ENCODE assay signal across 28 cellular contexts in the genomic region with DNA sequence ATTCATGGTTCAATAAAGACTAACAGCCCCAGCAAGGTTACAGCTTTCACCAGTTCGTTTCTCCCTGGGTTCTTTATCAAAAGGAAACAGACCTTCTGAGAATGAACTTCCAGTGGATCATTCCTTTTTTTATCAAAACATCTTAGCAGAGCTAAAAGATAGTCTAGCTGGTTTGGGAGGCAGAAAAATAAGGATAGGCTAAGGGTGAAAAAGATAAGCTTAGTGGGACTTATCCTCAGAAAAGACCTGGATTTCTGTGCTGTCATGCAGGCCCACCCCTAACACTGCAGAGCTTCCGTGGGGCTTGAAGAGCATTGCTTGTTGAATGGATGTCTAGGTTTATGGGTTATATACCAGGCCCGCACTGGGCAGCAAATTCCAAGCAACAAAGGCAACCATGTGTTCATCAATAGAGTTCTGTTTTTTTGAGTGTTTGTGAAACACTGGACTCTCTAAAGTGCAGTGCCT. TPM values are rescaled to one million over a fixed set of nuclear protein-coding genes. Genes with fewer than 3 reads are reported as not detected.
DNase-seq lines count a peak whose midpoint lies in the region; ATAC-seq and TF ChIP-seq lines count a peak whose summit lies in the region.
"Had no signal": no experiment of that assay in that cellular context is flagged by ENCODE, and none has a peak within 500 bp of the region (broad histone marks: within the 10 kb centered on the region; RNA-seq: fewer than 3 reads in every experiment).

No MANE protein-coding gene starts in this region.

- H3K4me3 Mint-ChIP-seq in activated naive CD8-positive, alpha-beta T cell treated with anti-CD3 and anti-CD28 coated beads, Interleukin-2, amount 50 U/mL, for 24 hours = no peak overlapping the region
- no peak overlapping the region for H3K4me3 Mint-ChIP-seq in activated naive CD8-positive, alpha-beta T cell treated with anti-CD3 and anti-CD28 coated beads for 36 hours
- no peak overlapping the region for H3K4me3 Mint-ChIP-seq in endothelial cell (ENCODE audit: unreplicated experiment)
- H3K4me3 Mint-ChIP-seq: activated CD8-positive, alpha-beta T cell treated with anti-CD3 and anti-CD28 coated beads for 36 hours; activated T-helper 17 cell treated with anti-CD3 and anti-CD28 coated beads, Interleukin-2, amount 50 U/mL, for 72 hours; CD4-positive, alpha-beta T cell; nephron had no signal

- ATAC-seq in activated naive CD8-positive, alpha-beta T cell treated with anti-CD3 and anti-CD28 coated beads, Interleukin-2, amount 50 U/mL, for 24 hours = no peak
- peak; percentile 11 for ATAC-seq in HG03354 (IDR thresholded peaks at IDR 0.05; ENCODE audit: poor library complexity, severe bottlenecking, unreplicated experiment)
- no peak for ATAC-seq in GM18907 (IDR thresholded peaks at IDR 0.05; ENCODE audit: unreplicated experiment)
- ATAC-seq: activated CD8-positive, alpha-beta T cell treated with anti-CD3 and anti-CD28 coated beads for 36 hours; activated T-helper 17 cell treated with anti-CD3 and anti-CD28 coated beads, Interleukin-2, amount 50 U/mL, for 72 hours; heart left ventricle; mucosa of descending colon had no signal

- TF ChIP-seq EP300 in sigmoid colon (IDR thresholded peaks at IDR 0.05) = no peak

- DNase-seq in activated naive CD8-positive, alpha-beta T cell treated with anti-CD3 and anti-CD28 coated beads, Interleukin-2, amount 50 U/mL, for 24 hours = no peak
- no peak for DNase-seq in activated naive CD8-positive, alpha-beta T cell treated with anti-CD3 and anti-CD28 coated beads for 36 hours
- DNase-seq in endothelial cell (ENCODE audit: low spot score) (no peak), sigmoid colon (no peak), inferior parietal cortex (ENCODE audit: extremely low spot score) (no peak), SHP77 (lab: John Stamatoyannopoulos, UW) (no peak)
- DNase-seq: activated CD4-positive, CD25-positive, alpha-beta regulatory T cell treated with anti-CD3 and anti-CD28 coated beads, Interleukin-2, amount 50 U/mL, for 72 hours; activated CD8-positive, alpha-beta T cell treated with anti-CD3 and anti-CD28 coated beads for 36 hours; activated naive CD4-positive, alpha-beta T cell treated with anti-CD3 and anti-CD28 coated beads, Interleukin-2, amount 50 U/mL, for 16 hours; aorta; CD4-positive, alpha-beta T cell; DMS 273 treated with DMSO at 0.1 percent for 48 hours; effector memory CD4-positive, alpha-beta T cell; heart left ventricle; mucosa of descending colon; NCI-H1105; NCI-H1930; NCI-H524 treated with DMSO at 0.1 percent for 48 hours; stimulated activated CD4-positive, alpha-beta T cell treated with anti-CD3 and anti-CD28 coated beads, Interleukin-2, amount 100 ng/mL, for 24 hours had no signal

- intact Hi-C loops in sigmoid colon (cut with DNase I) = no loop called here

- no peaks in the 10 kb centered on the region for H3K36me3 Mint-ChIP-seq in activated naive CD8-positive, alpha-beta T cell treated with anti-CD3 and anti-CD28 coated beads, Interleukin-2, amount 50 U/mL, for 24 hours (ENCODE audit: low read depth)
- peaks cover 4% of the 10 kb centered on the region for H3K36me3 Mint-ChIP-seq in activated naive CD8-positive, alpha-beta T cell treated with anti-CD3 and anti-CD28 coated beads for 36 hours
- no peaks in the 10 kb centered on the region for H3K36me3 Mint-ChIP-seq in endothelial cell (ENCODE audit: low read depth, unreplicated experiment)

- no peak overlapping the region for H3K27ac ChIP-seq in sigmoid colon
- H3K27ac ChIP-seq: 22Rv1, coronary artery, heart left ventricle, suprapubic skin had no signal

- WGBS in sigmoid colon, 2 donors = 70 to 72% methylated on average over 3 of the region's 3 CpGs

- peak overlapping the region; percentile 5 for H3K27ac Mint-ChIP-seq in activated naive CD8-positive, alpha-beta T cell treated with anti-CD3 and anti-CD28 coated beads, Interleukin-2, amount 50 U/mL, for 24 hours
- H3K27ac Mint-ChIP-seq in activated naive CD8-positive, alpha-beta T cell treated with anti-CD3 and anti-CD28 coated beads for 36 hours = no peak overlapping the region
- peak overlapping the region; percentile 84 for H3K27ac Mint-ChIP-seq in endothelial cell (ENCODE audit: unreplicated experiment)
- H3K27ac Mint-ChIP-seq: CD4-positive, alpha-beta T cell; nephron had no signal

- peaks cover 14% of the 10 kb centered on the region for H3K9me3 Mint-ChIP-seq in activated naive CD8-positive, alpha-beta T cell treated with anti-CD3 and anti-CD28 coated beads, Interleukin-2, amount 50 U/mL, for 24 hours
- H3K9me3 Mint-ChIP-seq in activated naive CD8-positive, alpha-beta T cell treated with anti-CD3 and anti-CD28 coated beads for 36 hours = peaks cover 4% of the 10 kb centered on the region
- H3K9me3 Mint-ChIP-seq in endothelial cell (ENCODE audit: unreplicated experiment) = no peaks in the 10 kb centered on the region
- H3K9me3 Mint-ChIP-seq: activated CD8-positive, alpha-beta T cell treated with anti-CD3 and anti-CD28 coated beads for 36 hours; CD4-positive, alpha-beta T cell had no signal

- TF ChIP-seq POLR2A in sigmoid colon (IDR thresholded peaks at IDR 0.05) = no peak

- no peaks in the 10 kb centered on the region for H3K27me3 ChIP-seq in sigmoid colon
- H3K27me3 ChIP-seq: heart left ventricle, suprapubic skin had no signal

- TF ChIP-seq CTCF in endothelial cell (IDR thresholded peaks at IDR 0.05; ENCODE audit: unreplicated experiment) (no peak), sigmoid colon (IDR thresholded peaks at IDR 0.05) (no peak)

- no peaks in the 10 kb centered on the region for H3K27me3 Mint-ChIP-seq in activated naive CD8-positive, alpha-beta T cell treated with anti-CD3 and anti-CD28 coated beads, Interleukin-2, amount 50 U/mL, for 24 hours
- no peaks in the 10 kb centered on the region for H3K27me3 Mint-ChIP-seq in activated naive CD8-positive, alpha-beta T cell treated with anti-CD3 and anti-CD28 coated beads for 36 hours
- H3K27me3 Mint-ChIP-seq in endothelial cell (ENCODE audit: unreplicated experiment) = no peaks in the 10 kb centered on the region
- H3K27me3 Mint-ChIP-seq: activated CD8-positive, alpha-beta T cell treated with anti-CD3 and anti-CD28 coated beads for 36 hours; activated T-helper 17 cell treated with anti-CD3 and anti-CD28 coated beads, Interleukin-2, amount 50 U/mL, for 72 hours; CD4-positive, alpha-beta T cell had no signal

- no peaks in the 10 kb centered on the region for H3K9me3 ChIP-seq in sigmoid colon
- H3K9me3 ChIP-seq: heart left ventricle, mucosa of descending colon, suprapubic skin had no signal

- no peaks in the 10 kb centered on the region for H3K4me1 ChIP-seq in sigmoid colon
- H3K4me1 ChIP-seq: heart left ventricle, suprapubic skin had no signal

- H3K4me1 Mint-ChIP-seq in activated naive CD8-positive, alpha-beta T cell treated with anti-CD3 and anti-CD28 coated beads, Interleukin-2, amount 50 U/mL, for 24 hours = peaks cover 61% of the 10 kb centered on the region
- H3K4me1 Mint-ChIP-seq in activated naive CD8-positive, alpha-beta T cell treated with anti-CD3 and anti-CD28 coated beads for 36 hours = peaks cover 36% of the 10 kb centered on the region
- H3K4me1 Mint-ChIP-seq in endothelial cell (ENCODE audit: unreplicated experiment) = peaks cover 44% of the 10 kb centered on the region
- H3K4me1 Mint-ChIP-seq: activated T-helper 17 cell treated with anti-CD3 and anti-CD28 coated beads, Interleukin-2, amount 50 U/mL, for 72 hours had no signal

- no peak overlapping the region for H3K4me3 ChIP-seq in sigmoid colon
- H3K4me3 ChIP-seq: coronary artery, heart left ventricle, lung, mucosa of descending colon, smooth muscle cell, suprapubic skin had no signal

- H3K36me3 ChIP-seq in sigmoid colon = no peaks in the 10 kb centered on the region
- H3K36me3 ChIP-seq: heart left ventricle, suprapubic skin had no signal

RNA-seq across cellular contexts. Expression of a gene that starts 52.8 kb away (rescaled TPM):
- 100 to 1,000 TPM; 214 to 222 TPM for total RNA-seq in activated naive CD8-positive, alpha-beta T cell treated with anti-CD3 and anti-CD28 coated beads for 36 hours
- 22.6 TPM for total RNA-seq in endothelial cell (ENCODE audit: unreplicated experiment)
- 10 to 100 TPM; 14.6 to 37.6 (median 21.0) TPM for total RNA-seq in sigmoid colon
- 10 to 100 TPM; 11.4 to 49.9 (median 18.7) TPM for polyA plus RNA-seq in sigmoid colon
